Comparison of ENCODE assay signal across 1 cellular context in the genomic region with DNA sequence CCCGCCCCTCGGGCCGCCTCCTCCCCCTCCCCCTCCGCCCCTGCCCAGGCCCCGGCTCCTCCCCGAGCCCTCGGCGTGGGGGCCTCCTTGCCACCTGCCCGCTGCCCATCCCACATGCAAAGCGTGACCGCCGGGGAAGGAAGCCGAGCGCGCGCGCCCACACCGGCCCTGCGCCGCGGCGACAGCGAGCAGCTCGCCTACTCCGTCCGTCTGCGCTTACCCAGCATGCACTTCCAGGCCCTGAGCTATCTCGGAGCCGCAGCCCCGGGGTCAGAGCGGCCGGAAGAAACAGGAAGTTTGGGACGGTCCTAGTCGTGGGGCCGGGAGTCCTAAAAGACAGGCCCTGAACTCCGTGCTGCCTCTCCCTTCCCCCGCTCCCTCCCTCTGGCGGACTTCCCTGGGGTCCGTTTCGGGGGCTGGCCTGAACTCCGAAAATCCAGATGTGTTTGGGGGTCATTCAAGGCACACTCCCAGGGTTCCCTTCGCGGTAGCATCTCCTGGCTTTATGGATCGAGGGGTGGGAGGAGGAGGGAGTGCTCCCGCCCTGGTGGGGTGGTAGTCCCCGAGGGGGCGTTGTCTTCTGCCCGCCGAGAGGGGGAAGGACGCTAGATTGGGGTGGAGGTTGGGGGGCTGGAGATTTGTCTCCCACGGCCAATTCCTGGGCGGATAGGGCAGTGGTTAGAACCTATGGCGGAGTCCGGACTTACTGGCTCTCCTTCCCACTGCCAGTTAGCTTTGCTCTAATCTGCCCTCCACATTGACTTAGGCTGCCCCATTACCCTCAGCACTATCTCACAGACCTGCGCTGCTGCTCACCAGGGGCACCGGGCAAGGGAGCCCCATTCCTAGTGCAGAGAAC.
TF ChIP-seq lines count a peak whose summit lies in the region.

No MANE protein-coding gene starts in this region.

TF ChIP-seq in K562, 482 proteins besides CTCF, POLR2A, EP300 and RAD21 (continued from another document and continues in another):
- TF ChIP-seq, protein P1, sequence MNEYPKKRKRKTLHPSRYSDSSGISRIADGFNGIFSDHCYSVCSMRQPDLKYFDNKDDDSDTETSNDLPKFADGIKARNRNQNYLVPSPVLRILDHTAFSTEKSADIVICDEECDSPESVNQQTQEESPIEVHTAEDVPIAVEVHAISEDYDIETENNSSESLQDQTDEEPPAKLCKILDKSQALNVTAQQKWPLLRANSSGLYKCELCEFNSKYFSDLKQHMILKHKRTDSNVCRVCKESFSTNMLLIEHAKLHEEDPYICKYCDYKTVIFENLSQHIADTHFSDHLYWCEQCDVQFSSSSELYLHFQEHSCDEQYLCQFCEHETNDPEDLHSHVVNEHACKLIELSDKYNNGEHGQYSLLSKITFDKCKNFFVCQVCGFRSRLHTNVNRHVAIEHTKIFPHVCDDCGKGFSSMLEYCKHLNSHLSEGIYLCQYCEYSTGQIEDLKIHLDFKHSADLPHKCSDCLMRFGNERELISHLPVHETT (CRISPR knock-in tag; conservative IDR thresholded peaks at IDR 0.05 in 1 of 2, IDR thresholded peaks at IDR 0.05 in 1 of 2), result peak in 1 of 2 experiments; percentile 63; a peak in 2 of 4 replicates
- TF ChIP-seq, protein P2, sequence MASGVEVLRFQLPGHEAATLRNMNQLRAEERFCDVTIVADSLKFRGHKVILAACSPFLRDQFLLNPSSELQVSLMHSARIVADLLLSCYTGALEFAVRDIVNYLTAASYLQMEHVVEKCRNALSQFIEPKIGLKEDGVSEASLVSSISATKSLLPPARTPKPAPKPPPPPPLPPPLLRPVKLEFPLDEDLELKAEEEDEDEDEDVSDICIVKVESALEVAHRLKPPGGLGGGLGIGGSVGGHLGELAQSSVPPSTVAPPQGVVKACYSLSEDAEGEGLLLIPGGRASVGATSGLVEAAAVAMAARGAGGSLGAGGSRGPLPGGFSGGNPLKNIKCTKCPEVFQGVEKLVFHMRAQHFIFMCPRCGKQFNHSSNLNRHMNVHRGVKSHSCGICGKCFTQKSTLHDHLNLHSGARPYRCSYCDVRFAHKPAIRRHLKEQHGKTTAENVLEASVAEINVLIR (CRISPR knock-in tag; IDR thresholded peaks at IDR 0.05), result no peak
- no peak for TF ChIP-seq ZNF239 (CRISPR knock-in tag; IDR thresholded peaks at IDR 0.05)
- no peak for TF ChIP-seq HDAC6 (IDR thresholded peaks at IDR 0.05; ENCODE audit: low read depth, low read length)
- no peak for TF ChIP-seq MCM5 (IDR thresholded peaks at IDR 0.05; ENCODE audit: low read depth)
- TF ChIP-seq ARHGAP35 (IDR thresholded peaks at IDR 0.05; ENCODE audit: partially characterized antibody), result no peak
- peak; percentile 27 for TF ChIP-seq RBM39 (optimal IDR thresholded peaks at IDR 0.05; ENCODE audit: low read depth, low read length)
- TF ChIP-seq ZNF445 (CRISPR knock-in tag; IDR thresholded peaks at IDR 0.05; ENCODE audit: low read depth), result no peak
- TF ChIP-seq CBFA2T2 (conservative IDR thresholded peaks at IDR 0.05), result peak; percentile 32; the same call in 1 of the 2 replicates
- TF ChIP-seq SMAD3 (CRISPR knock-in tag; conservative IDR thresholded peaks at IDR 0.05), result no peak; the same call in 1 of the 2 replicates
- no peak for TF ChIP-seq ZNF3 (CRISPR knock-in tag; IDR thresholded peaks at IDR 0.05)
- peak; percentile 46; the same call in 1 of the 2 replicates for TF ChIP-seq RB1 (IDR thresholded peaks at IDR 0.05; ENCODE audit: low read depth)
- 0 out of 2 replicates have a peak, but pooled peaks have one; percentile 37 for TF ChIP-seq ZNF766 (CRISPR knock-in tag; conservative IDR thresholded peaks at IDR 0.05)
- TF ChIP-seq EZH2 (IDR thresholded peaks at IDR 0.05; ENCODE audit: borderline replicate concordance, low read depth, low read length), result no peak
- TF ChIP-seq ZBTB7A (IDR thresholded peaks at IDR 0.05; ENCODE audit: borderline replicate concordance, control insufficient read depth, low read depth, low read length), result peak; percentile 7; the same call in 1 of the 2 replicates
- no peak for TF ChIP-seq MIER1 (IDR thresholded peaks at IDR 0.05; ENCODE audit: low read depth)
- no peak for TF ChIP-seq ZFPM2 (CRISPR knock-in tag; IDR thresholded peaks at IDR 0.05)
- no peak for TF ChIP-seq HDGF (IDR thresholded peaks at IDR 0.05)
- TF ChIP-seq MYC (IDR thresholded peaks at IDR 0.05; ENCODE audit: low read depth, low read length), result 0 out of 2 replicates have a peak, but pooled peaks have one; percentile 19
- TF ChIP-seq MYC (CRISPR knock-in tag; IDR thresholded peaks at IDR 0.05; ENCODE audit: borderline replicate concordance, low read depth), result 0 out of 2 replicates have a peak, but pooled peaks have one; percentile 43
- TF ChIP-seq XRCC3 (IDR thresholded peaks at IDR 0.05), result no peak
- TF ChIP-seq, protein P3, sequence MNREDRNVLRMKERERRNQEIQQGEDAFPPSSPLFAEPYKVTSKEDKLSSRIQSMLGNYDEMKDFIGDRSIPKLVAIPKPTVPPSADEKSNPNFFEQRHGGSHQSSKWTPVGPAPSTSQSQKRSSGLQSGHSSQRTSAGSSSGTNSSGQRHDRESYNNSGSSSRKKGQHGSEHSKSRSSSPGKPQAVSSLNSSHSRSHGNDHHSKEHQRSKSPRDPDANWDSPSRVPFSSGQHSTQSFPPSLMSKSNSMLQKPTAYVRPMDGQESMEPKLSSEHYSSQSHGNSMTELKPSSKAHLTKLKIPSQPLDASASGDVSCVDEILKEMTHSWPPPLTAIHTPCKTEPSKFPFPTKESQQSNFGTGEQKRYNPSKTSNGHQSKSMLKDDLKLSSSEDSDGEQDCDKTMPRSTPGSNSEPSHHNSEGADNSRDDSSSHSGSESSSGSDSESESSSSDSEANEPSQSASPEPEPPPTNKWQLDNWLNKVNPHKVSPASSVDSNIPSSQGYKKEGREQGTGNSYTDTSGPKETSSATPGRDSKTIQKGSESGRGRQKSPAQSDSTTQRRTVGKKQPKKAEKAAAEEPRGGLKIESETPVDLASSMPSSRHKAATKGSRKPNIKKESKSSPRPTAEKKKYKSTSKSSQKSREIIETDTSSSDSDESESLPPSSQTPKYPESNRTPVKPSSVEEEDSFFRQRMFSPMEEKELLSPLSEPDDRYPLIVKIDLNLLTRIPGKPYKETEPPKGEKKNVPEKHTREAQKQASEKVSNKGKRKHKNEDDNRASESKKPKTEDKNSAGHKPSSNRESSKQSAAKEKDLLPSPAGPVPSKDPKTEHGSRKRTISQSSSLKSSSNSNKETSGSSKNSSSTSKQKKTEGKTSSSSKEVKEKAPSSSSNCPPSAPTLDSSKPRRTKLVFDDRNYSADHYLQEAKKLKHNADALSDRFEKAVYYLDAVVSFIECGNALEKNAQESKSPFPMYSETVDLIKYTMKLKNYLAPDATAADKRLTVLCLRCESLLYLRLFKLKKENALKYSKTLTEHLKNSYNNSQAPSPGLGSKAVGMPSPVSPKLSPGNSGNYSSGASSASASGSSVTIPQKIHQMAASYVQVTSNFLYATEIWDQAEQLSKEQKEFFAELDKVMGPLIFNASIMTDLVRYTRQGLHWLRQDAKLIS (CRISPR knock-in tag; IDR thresholded peaks at IDR 0.05), result no peak
- TF ChIP-seq CBX1 (IDR thresholded peaks at IDR 0.05; ENCODE audit: low read depth), result peak; percentile 54; the same call in 1 of the 2 replicates
- TF ChIP-seq, protein P4, sequence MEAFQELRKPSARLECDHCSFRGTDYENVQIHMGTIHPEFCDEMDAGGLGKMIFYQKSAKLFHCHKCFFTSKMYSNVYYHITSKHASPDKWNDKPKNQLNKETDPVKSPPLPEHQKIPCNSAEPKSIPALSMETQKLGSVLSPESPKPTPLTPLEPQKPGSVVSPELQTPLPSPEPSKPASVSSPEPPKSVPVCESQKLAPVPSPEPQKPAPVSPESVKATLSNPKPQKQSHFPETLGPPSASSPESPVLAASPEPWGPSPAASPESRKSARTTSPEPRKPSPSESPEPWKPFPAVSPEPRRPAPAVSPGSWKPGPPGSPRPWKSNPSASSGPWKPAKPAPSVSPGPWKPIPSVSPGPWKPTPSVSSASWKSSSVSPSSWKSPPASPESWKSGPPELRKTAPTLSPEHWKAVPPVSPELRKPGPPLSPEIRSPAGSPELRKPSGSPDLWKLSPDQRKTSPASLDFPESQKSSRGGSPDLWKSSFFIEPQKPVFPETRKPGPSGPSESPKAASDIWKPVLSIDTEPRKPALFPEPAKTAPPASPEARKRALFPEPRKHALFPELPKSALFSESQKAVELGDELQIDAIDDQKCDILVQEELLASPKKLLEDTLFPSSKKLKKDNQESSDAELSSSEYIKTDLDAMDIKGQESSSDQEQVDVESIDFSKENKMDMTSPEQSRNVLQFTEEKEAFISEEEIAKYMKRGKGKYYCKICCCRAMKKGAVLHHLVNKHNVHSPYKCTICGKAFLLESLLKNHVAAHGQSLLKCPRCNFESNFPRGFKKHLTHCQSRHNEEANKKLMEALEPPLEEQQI (IDR thresholded peaks at IDR 0.05), result no peak
- TF ChIP-seq, protein P5, sequence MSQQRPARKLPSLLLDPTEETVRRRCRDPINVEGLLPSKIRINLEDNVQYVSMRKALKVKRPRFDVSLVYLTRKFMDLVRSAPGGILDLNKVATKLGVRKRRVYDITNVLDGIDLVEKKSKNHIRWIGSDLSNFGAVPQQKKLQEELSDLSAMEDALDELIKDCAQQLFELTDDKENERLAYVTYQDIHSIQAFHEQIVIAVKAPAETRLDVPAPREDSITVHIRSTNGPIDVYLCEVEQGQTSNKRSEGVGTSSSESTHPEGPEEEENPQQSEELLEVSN (IDR thresholded peaks at IDR 0.05; ENCODE audit: borderline replicate concordance in 1 of 2, extremely low read depth in 1 of 2, insufficient read depth in 1 of 2, insufficient read length in 1 of 2, low read depth in 1 of 2, low read length in 1 of 2, poor library complexity in 1 of 2, severe bottlenecking in 1 of 2), result peak; percentile 91 to 95
- TF ChIP-seq, protein P6, sequence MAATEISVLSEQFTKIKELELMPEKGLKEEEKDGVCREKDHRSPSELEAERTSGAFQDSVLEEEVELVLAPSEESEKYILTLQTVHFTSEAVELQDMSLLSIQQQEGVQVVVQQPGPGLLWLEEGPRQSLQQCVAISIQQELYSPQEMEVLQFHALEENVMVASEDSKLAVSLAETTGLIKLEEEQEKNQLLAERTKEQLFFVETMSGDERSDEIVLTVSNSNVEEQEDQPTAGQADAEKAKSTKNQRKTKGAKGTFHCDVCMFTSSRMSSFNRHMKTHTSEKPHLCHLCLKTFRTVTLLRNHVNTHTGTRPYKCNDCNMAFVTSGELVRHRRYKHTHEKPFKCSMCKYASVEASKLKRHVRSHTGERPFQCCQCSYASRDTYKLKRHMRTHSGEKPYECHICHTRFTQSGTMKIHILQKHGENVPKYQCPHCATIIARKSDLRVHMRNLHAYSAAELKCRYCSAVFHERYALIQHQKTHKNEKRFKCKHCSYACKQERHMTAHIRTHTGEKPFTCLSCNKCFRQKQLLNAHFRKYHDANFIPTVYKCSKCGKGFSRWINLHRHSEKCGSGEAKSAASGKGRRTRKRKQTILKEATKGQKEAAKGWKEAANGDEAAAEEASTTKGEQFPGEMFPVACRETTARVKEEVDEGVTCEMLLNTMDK (IDR thresholded peaks at IDR 0.05; ENCODE audit: borderline replicate concordance, insufficient read depth, low read depth, low read length, poor library complexity, severe bottlenecking), result no peak
- TF ChIP-seq, protein P7, sequence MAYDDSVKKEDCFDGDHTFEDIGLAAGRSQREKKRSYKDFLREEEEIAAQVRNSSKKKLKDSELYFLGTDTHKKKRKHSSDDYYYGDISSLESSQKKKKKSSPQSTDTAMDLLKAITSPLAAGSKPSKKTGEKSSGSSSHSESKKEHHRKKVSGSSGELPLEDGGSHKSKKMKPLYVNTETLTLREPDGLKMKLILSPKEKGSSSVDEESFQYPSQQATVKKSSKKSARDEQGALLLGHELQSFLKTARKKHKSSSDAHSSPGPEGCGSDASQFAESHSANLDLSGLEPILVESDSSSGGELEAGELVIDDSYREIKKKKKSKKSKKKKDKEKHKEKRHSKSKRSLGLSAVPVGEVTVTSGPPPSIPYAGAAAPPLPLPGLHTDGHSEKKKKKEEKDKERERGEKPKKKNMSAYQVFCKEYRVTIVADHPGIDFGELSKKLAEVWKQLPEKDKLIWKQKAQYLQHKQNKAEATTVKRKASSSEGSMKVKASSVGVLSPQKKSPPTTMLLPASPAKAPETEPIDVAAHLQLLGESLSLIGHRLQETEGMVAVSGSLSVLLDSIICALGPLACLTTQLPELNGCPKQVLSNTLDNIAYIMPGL (CRISPR knock-in tag; IDR thresholded peaks at IDR 0.05), result no peak
- peak; percentile 72 for TF ChIP-seq GABPA (tag; conservative IDR thresholded peaks at IDR 0.05; ENCODE audit: low read depth)
- TF ChIP-seq NFE2 (IDR thresholded peaks at IDR 0.05; ENCODE audit: low read depth), result peak; percentile 30; the same call in 1 of the 2 replicates
- TF ChIP-seq ETV5 (CRISPR knock-in tag; IDR thresholded peaks at IDR 0.05; ENCODE audit: low read depth), result peak; percentile 76; the same call in 1 of the 2 replicates
- peak in 1 of 2 experiments; percentile 34; a peak in 1 of 4 replicates for TF ChIP-seq HDAC1 (IDR thresholded peaks at IDR 0.05)
- peak; percentile 99 for TF ChIP-seq ZNF263 (CRISPR knock-in tag; IDR thresholded peaks at IDR 0.05; ENCODE audit: borderline replicate concordance)
- TF ChIP-seq, protein P8, sequence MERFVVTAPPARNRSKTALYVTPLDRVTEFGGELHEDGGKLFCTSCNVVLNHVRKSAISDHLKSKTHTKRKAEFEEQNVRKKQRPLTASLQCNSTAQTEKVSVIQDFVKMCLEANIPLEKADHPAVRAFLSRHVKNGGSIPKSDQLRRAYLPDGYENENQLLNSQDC (CRISPR knock-in tag; IDR thresholded peaks at IDR 0.05), result no peak
- no peak for TF ChIP-seq DNMT1 (IDR thresholded peaks at IDR 0.05)
- no peak for TF ChIP-seq ZNF586 (CRISPR knock-in tag; conservative IDR thresholded peaks at IDR 0.05)
- no peak for TF ChIP-seq CREBBP (IDR thresholded peaks at IDR 0.05; ENCODE audit: low read depth, low read length)
- TF ChIP-seq RCOR1 (IDR thresholded peaks at IDR 0.05; ENCODE audit: borderline replicate concordance in 1 of 2, low read depth in 2 of 2, low read length in 2 of 2), result peak in 1 of 2 experiments; percentile 70; a peak in 2 of 4 replicates
- TF ChIP-seq ARID1B (IDR thresholded peaks at IDR 0.05), result peak; percentile 81
- TF ChIP-seq, protein P9, sequence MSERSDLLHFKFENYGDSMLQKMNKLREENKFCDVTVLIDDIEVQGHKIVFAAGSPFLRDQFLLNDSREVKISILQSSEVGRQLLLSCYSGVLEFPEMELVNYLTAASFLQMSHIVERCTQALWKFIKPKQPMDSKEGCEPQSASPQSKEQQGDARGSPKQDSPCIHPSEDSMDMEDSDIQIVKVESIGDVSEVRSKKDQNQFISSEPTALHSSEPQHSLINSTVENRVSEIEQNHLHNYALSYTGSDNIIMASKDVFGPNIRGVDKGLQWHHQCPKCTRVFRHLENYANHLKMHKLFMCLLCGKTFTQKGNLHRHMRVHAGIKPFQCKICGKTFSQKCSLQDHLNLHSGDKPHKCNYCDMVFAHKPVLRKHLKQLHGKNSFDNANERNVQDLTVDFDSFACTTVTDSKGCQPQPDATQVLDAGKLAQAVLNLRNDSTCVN (CRISPR knock-in tag; IDR thresholded peaks at IDR 0.05), result no peak
- TF ChIP-seq, protein P10, sequence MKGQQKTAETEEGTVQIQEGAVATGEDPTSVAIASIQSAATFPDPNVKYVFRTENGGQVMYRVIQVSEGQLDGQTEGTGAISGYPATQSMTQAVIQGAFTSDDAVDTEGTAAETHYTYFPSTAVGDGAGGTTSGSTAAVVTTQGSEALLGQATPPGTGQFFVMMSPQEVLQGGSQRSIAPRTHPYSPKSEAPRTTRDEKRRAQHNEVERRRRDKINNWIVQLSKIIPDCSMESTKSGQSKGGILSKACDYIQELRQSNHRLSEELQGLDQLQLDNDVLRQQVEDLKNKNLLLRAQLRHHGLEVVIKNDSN (CRISPR knock-in tag; IDR thresholded peaks at IDR 0.05), result 0 out of 2 replicates have a peak, but pooled peaks have one; percentile 17
- TF ChIP-seq TGIF2 (CRISPR knock-in tag; IDR thresholded peaks at IDR 0.05), result no peak
- TF ChIP-seq TEAD1 (CRISPR knock-in tag; IDR thresholded peaks at IDR 0.05), result peak in 1 of 2 experiments; percentile 87; a peak in 2 of 4 replicates
- TF ChIP-seq MAFF (IDR thresholded peaks at IDR 0.05; ENCODE audit: low read length), result no peak
